Comparison of ENCODE assay signal across 1 cellular context in genomic region chr17:50542795-50543774, GRCh38.
A peak's percentile ranks its signal among the peaks of the same experiment; 100 is the strongest.
TF ChIP-seq lines count a peak whose summit lies in the region.

No MANE protein-coding gene starts in this region.

TF ChIP-seq in A549, 52 proteins besides CTCF, POLR2A, EP300 and RAD21 (continued from another document):
- no peak for TF ChIP-seq REST (IDR thresholded peaks at IDR 0.05)
- TF ChIP-seq PHF8 (IDR thresholded peaks at IDR 0.05; ENCODE audit: borderline replicate concordance, low read depth) = no peak
- TF ChIP-seq ZFP36 (IDR thresholded peaks at IDR 0.05; ENCODE audit: borderline replicate concordance, partially characterized antibody) = peak; percentile 68
- no peak for TF ChIP-seq SMC3 (IDR thresholded peaks at IDR 0.05)
- peak; percentile 40 for TF ChIP-seq MAFK (IDR thresholded peaks at IDR 0.05; ENCODE audit: partially characterized antibody)
- TF ChIP-seq CBX2 (IDR thresholded peaks at IDR 0.05; ENCODE audit: borderline replicate concordance, low read depth) = no peak
- TF ChIP-seq TP53 (CRISPR knock-in tag; IDR thresholded peaks at IDR 0.05) = no peak
- TF ChIP-seq RFX5 (IDR thresholded peaks at IDR 0.05) = no peak
- no peak for TF ChIP-seq FOSL2 (IDR thresholded peaks at IDR 0.05)
- peak; percentile 52; the same call in 1 of the 2 replicates for TF ChIP-seq FOSL2 (CRISPR knock-in tag; IDR thresholded peaks at IDR 0.05)
- no peak; a peak in 1 of 5 replicates for TF ChIP-seq JUN (IDR thresholded peaks at IDR 0.05)
- no peak for TF ChIP-seq EHF (CRISPR knock-in tag; IDR thresholded peaks at IDR 0.05)
- peak; percentile 92 for TF ChIP-seq USF2 (IDR thresholded peaks at IDR 0.05)
- TF ChIP-seq E2F6 (IDR thresholded peaks at IDR 0.05; ENCODE audit: borderline replicate concordance, low read depth) = 0 out of 2 replicates have a peak, but pooled peaks have one; percentile 54
- TF ChIP-seq BHLHE40 (IDR thresholded peaks at IDR 0.05; ENCODE audit: low read depth, low read length) = peak; percentile 45
- TF ChIP-seq HDAC2 (IDR thresholded peaks at IDR 0.05) = no peak
- no peak for TF ChIP-seq POLR2AphosphoS2 (conservative IDR thresholded peaks at IDR 0.05; ENCODE audit: low read length)
- no peak for TF ChIP-seq SREBF2 (IDR thresholded peaks at IDR 0.05)
- TF ChIP-seq NR3C1 (IDR thresholded peaks at IDR 0.05) = no peak
- TF ChIP-seq KDM1A (IDR thresholded peaks at IDR 0.05; ENCODE audit: low read depth) = no peak
- TF ChIP-seq MYC (IDR thresholded peaks at IDR 0.05; ENCODE audit: borderline replicate concordance, low read length) = no peak
- TF ChIP-seq GATA3 (IDR thresholded peaks at IDR 0.05; ENCODE audit: borderline replicate concordance) = no peak
- TF ChIP-seq TFCP2L1 (CRISPR knock-in tag; IDR thresholded peaks at IDR 0.05) = no peak
- no peak for TF ChIP-seq RNF2 (IDR thresholded peaks at IDR 0.05; ENCODE audit: borderline replicate concordance, low read depth)
- no peak for TF ChIP-seq EHMT2 (IDR thresholded peaks at IDR 0.05; ENCODE audit: low read depth)
- TF ChIP-seq RARB (CRISPR knock-in tag; IDR thresholded peaks at IDR 0.05) = no peak
- no peak for TF ChIP-seq PBX3 (IDR thresholded peaks at IDR 0.05)
- TF ChIP-seq NPAS2 (CRISPR knock-in tag; IDR thresholded peaks at IDR 0.05; ENCODE audit: borderline replicate concordance) = peak; percentile 28; the same call in 1 of the 2 replicates
- no peak for TF ChIP-seq ZSCAN20 (CRISPR knock-in tag; IDR thresholded peaks at IDR 0.05)
- no peak for TF ChIP-seq CEBPB (IDR thresholded peaks at IDR 0.05)
- TF ChIP-seq HMGXB4 (CRISPR knock-in tag; IDR thresholded peaks at IDR 0.05; ENCODE audit: borderline replicate concordance) = no peak
- peak; percentile 83 for TF ChIP-seq MAX (IDR thresholded peaks at IDR 0.05)
- TF ChIP-seq ZNF302 (CRISPR knock-in tag; IDR thresholded peaks at IDR 0.05) = 0 out of 2 replicates have a peak, but pooled peaks have one; percentile 40
- no peak for TF ChIP-seq RCOR1 (IDR thresholded peaks at IDR 0.05; ENCODE audit: low read depth, low read length)
- TF ChIP-seq CBX8 (IDR thresholded peaks at IDR 0.05) = no peak
- no peak for TF ChIP-seq HOXB5 (CRISPR knock-in tag; IDR thresholded peaks at IDR 0.05)
TF ChIP-seq in A549: peak in this region for 9.
